Comparison of ENCODE assay signal across 8 cellular contexts in the genomic region with DNA sequence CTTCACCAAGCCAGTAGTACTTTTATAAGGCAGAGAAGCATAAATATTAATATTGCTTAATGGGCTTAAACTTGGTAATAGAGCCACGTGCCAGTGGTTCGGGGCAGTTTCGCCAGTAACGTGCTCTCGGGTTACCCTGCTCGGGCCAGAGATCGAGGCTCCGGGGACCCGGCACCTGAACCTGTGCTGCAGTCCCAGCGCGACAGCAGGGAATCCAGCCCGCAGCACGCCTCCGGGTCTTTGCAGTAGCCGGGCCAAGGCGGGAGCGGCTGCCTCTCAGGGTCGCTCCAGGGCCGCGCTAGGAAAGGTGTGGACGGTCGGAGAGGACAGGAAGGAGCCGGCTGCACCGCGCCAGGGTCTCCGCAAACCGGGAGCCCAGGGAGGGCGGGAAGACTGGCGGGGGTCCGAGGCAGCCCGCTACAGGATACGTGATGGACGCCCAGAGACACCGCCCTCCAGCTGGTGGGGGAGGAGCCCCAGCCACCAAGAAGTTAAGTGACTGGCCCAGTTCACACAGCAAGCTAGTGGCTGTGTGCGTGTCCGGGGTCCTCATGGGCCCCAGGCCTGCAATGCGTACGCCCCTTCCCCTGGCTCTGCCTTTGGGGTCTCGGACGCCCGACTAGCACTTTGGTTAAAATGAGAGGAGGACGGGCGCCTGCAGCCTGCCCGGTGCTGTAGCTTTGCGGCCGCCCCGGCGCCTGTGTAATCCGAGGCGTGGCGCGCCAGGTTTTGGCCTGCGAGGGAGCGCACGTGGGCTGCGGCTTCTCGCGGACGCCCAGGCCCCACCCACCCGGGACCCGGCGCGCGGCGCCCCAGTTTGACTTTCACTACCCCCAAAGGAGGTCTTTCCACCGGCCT. TPM values are rescaled to one million over a fixed set of nuclear protein-coding genes. Genes with fewer than 3 reads are reported as not detected.
DNase-seq lines count a peak whose midpoint lies in the region; ATAC-seq and TF ChIP-seq lines count a peak whose summit lies in the region.

No MANE protein-coding gene starts in this region.

- intact Hi-C loops in activated CD8-positive, alpha-beta T cell treated with anti-CD3 and anti-CD28 coated beads for 36 hours (cut with micrococcal nuclease) = no loop called here

- H3K9me3 ChIP-seq in CD4-positive, CD25-positive, alpha-beta regulatory T cell (ENCODE audit: control insufficient read depth in 2 of 2, low read length in 2 of 2) = no peaks in the 10 kb centered on the region
- no peaks in the 10 kb centered on the region for H3K9me3 ChIP-seq in ectodermal cell (ENCODE audit: control insufficient read depth, low read length)

- peak; percentile 84 to 94 (median 92) for DNase-seq in CD4-positive, CD25-positive, alpha-beta regulatory T cell
- DNase-seq in NCI-H748 (lab: John Stamatoyannopoulos, UW; ENCODE audit: unreplicated experiment) (peak; percentile 81), lung microvascular endothelial cell (ENCODE audit: low read depth in 2 of 2) (peak; percentile 87 to 88)
- peak; percentile 92 for DNase-seq in activated CD8-positive, alpha-beta T cell treated with anti-CD3 and anti-CD28 coated beads for 36 hours
- DNase-seq in stimulated activated CD4-positive, alpha-beta T cell treated with anti-CD3 and anti-CD28 coated beads, TNF-alpha, amount 100 ng/mL, for 4 hours (ENCODE audit: low read depth in 3 of 3) = peak; percentile 74 to 80 (median 77)

- H3K36me3 Mint-ChIP-seq in CD4-positive, CD25-positive, alpha-beta regulatory T cell = no peaks in the 10 kb centered on the region
- peaks cover 4% of the 10 kb centered on the region for H3K36me3 Mint-ChIP-seq in activated CD8-positive, alpha-beta T cell treated with anti-CD3 and anti-CD28 coated beads for 36 hours (ENCODE audit: low read depth)

- peaks cover 35% of the 10 kb centered on the region for H3K4me1 ChIP-seq in CD4-positive, CD25-positive, alpha-beta regulatory T cell (ENCODE audit: control insufficient read depth, insufficient read depth, low read length, poor library complexity, severe bottlenecking)
- H3K4me1 ChIP-seq in ectodermal cell (ENCODE audit: control insufficient read depth, insufficient read depth, low read length) = peaks cover 3% of the 10 kb centered on the region

- POLR2A ChIA-PET in activated CD8-positive, alpha-beta T cell treated with anti-CD3 and anti-CD28 coated beads for 36 hours (lab: Charles Lee) = interaction anchor here (0.6 to 2.6 kb wide), 10 partner anchors 9 to 231 kb away, joined by 3 to 14 read pairs (median 3); no protein-coding TSS in a partner anchor

- H3K4me3 Mint-ChIP-seq in CD4-positive, CD25-positive, alpha-beta regulatory T cell = peak overlapping the region; percentile 92 to 99 (median 96)
- H3K4me3 Mint-ChIP-seq in activated CD8-positive, alpha-beta T cell treated with anti-CD3 and anti-CD28 coated beads for 36 hours = peak overlapping the region; percentile 86

- no peaks in the 10 kb centered on the region for H3K27me3 ChIP-seq in CD4-positive, CD25-positive, alpha-beta regulatory T cell (ENCODE audit: control insufficient read depth, insufficient read depth, low read length)
- peaks cover 71% of the 10 kb centered on the region for H3K27me3 ChIP-seq in ectodermal cell (ENCODE audit: control insufficient read depth, insufficient read depth, low read length, poor library complexity, severe bottlenecking)

- H3K4me3 ChIP-seq in CD4-positive, CD25-positive, alpha-beta regulatory T cell (ENCODE audit: low read depth, low read length) = peak overlapping the region; percentile 78
- peak overlapping the region; percentile 78 for H3K4me3 ChIP-seq in ectodermal cell (ENCODE audit: insufficient read depth, low read depth, low read length)

- peaks cover 19 to 46% (median 35%) of the 10 kb centered on the region in 4 donors for H3K4me1 Mint-ChIP-seq in CD4-positive, CD25-positive, alpha-beta regulatory T cell
- peaks cover 39% of the 10 kb centered on the region for H3K4me1 Mint-ChIP-seq in activated CD8-positive, alpha-beta T cell treated with anti-CD3 and anti-CD28 coated beads for 36 hours (ENCODE audit: low read depth)

- H3K27ac Mint-ChIP-seq in CD4-positive, CD25-positive, alpha-beta regulatory T cell = peak overlapping the region; percentile 93 to 97 (median 93)
- peak overlapping the region; percentile 95 for H3K27ac Mint-ChIP-seq in activated CD8-positive, alpha-beta T cell treated with anti-CD3 and anti-CD28 coated beads for 36 hours

- H3K9me3 Mint-ChIP-seq in CD4-positive, CD25-positive, alpha-beta regulatory T cell = peaks cover 0 to 4% (median 0%) of the 10 kb centered on the region in 7 donors
- no peaks in the 10 kb centered on the region for H3K9me3 Mint-ChIP-seq in activated CD8-positive, alpha-beta T cell treated with anti-CD3 and anti-CD28 coated beads for 36 hours

- peak overlapping the region; percentile 96 for H3K27ac ChIP-seq in CD4-positive, CD25-positive, alpha-beta regulatory T cell (ENCODE audit: insufficient read depth, low read length, poor library complexity, severe bottlenecking)
- H3K27ac ChIP-seq in ectodermal cell (ENCODE audit: insufficient read depth, low read depth, low read length, poor library complexity, severe bottlenecking) = peak overlapping the region; percentile 8

- CTCF ChIA-PET in activated CD8-positive, alpha-beta T cell treated with anti-CD3 and anti-CD28 coated beads for 36 hours (lab: Charles Lee) = interaction anchor here (0.7 to 1.4 kb wide), 6 partner anchors 25 to 393 kb away, joined by 3 to 6 read pairs (median 3); no protein-coding TSS in a partner anchor

- ATAC-seq in CD4-positive, CD25-positive, alpha-beta regulatory T cell (ENCODE audit: low read depth in 2 of 2) = peak; percentile 68 to 70
- peak; percentile 72 for ATAC-seq in GM19395 (IDR thresholded peaks at IDR 0.05; ENCODE audit: unreplicated experiment)
- ATAC-seq in HG03521 (IDR thresholded peaks at IDR 0.05; ENCODE audit: unreplicated experiment) = peak; percentile 49
- peak; percentile 68 for ATAC-seq in activated CD8-positive, alpha-beta T cell treated with anti-CD3 and anti-CD28 coated beads for 36 hours

- 0 to 1% methylated on average over 66 of the region's 66 CpGs for WGBS in ectodermal cell, 2 experiments

- H3K36me3 ChIP-seq in CD4-positive, CD25-positive, alpha-beta regulatory T cell (ENCODE audit: control insufficient read depth, insufficient read depth, low read length) = no peaks in the 10 kb centered on the region
- no peaks in the 10 kb centered on the region for H3K36me3 ChIP-seq in ectodermal cell (ENCODE audit: control insufficient read depth, insufficient read depth, low read length)

- no peak for TF ChIP-seq CTCF in activated CD8-positive, alpha-beta T cell treated with anti-CD3 and anti-CD28 coated beads for 36 hours (IDR thresholded peaks at IDR 0.05)

- peaks cover 18% of the 10 kb centered on the region for H3K27me3 Mint-ChIP-seq in CD4-positive, CD25-positive, alpha-beta regulatory T cell
- no peaks in the 10 kb centered on the region for H3K27me3 Mint-ChIP-seq in activated CD8-positive, alpha-beta T cell treated with anti-CD3 and anti-CD28 coated beads for 36 hours

RNA-seq across cellular contexts. Expression of gene PDE8A, which starts 1.2 kb away (rescaled TPM):
- total RNA-seq in CD4-positive, CD25-positive, alpha-beta regulatory T cell = 28.9 TPM
- 1 to 10 TPM; 2.0 to 4.9 (median 4.1) TPM for polyA plus RNA-seq in CD4-positive, CD25-positive, alpha-beta regulatory T cell
- total RNA-seq in activated CD8-positive, alpha-beta T cell treated with anti-CD3 and anti-CD28 coated beads for 36 hours = 10 to 100 TPM; 23.2 to 24.4 TPM
- 5.6 TPM for polyA plus RNA-seq in ectodermal cell (2013, experiment 1 of 4)
- 6.8 TPM for polyA plus RNA-seq in ectodermal cell (2013, experiment 2 of 4)
- 4.2 TPM for polyA plus RNA-seq in ectodermal cell (2013, experiment 3 of 4)
- 5.4 TPM for polyA plus RNA-seq in ectodermal cell (2013, experiment 4 of 4)
- total RNA-seq in lung microvascular endothelial cell = 48.8 and 77.0 TPM in 2 replicates

Comparison
In these comparisons a context has a peak if more than half of its experiments do, and no peak if none do; other contexts are left out.
1. Peak in every context shown above with its lines: DNase-seq, ATAC-seq, H3K4me3 ChIP-seq and H3K27ac ChIP-seq.